Comparison of ENCODE assay signal across 17 cellular contexts in genomic region chr1:30840904-30841598, GRCh38.
DNase-seq lines count a peak whose midpoint lies in the region; ATAC-seq and TF ChIP-seq lines count a peak whose summit lies in the region.
"Had no signal": no experiment of that assay in that cellular context is flagged by ENCODE, and none has a peak within 500 bp of the region (broad histone marks: within the 10 kb centered on the region; RNA-seq: fewer than 3 reads in every experiment).

No MANE protein-coding gene starts in this region.

- no peak overlapping the region for H2BK12ac ChIP-seq in neuronal stem cell (ENCODE audit: low read length)

- no peak overlapping the region for H3K9ac ChIP-seq in neuronal stem cell (ENCODE audit: low read depth, low read length, poor library complexity)

- peaks cover 11% of the 10 kb centered on the region for H3K4me1 Mint-ChIP-seq in HFFc6 (ENCODE audit: low read depth)
- no peaks in the 10 kb centered on the region for H3K4me1 Mint-ChIP-seq in activated naive CD8-positive, alpha-beta T cell treated with anti-CD3 and anti-CD28 coated beads for 36 hours
- H3K4me1 Mint-ChIP-seq: activated CD8-positive, alpha-beta memory T cell treated with anti-CD3 and anti-CD28 coated beads, Interleukin-2, amount 10 ng/mL, durations not matched to agents 7 days and 5 days had no signal

- H3K4me2 ChIP-seq in neuronal stem cell (ENCODE audit: insufficient read depth, low read length, poor library complexity, severe bottlenecking), result no peak overlapping the region
- H3K4me2 ChIP-seq: PC-9 had no signal

- H3K4me3 Mint-ChIP-seq in HFFc6, result no peak overlapping the region
- no peak overlapping the region for H3K4me3 Mint-ChIP-seq in activated naive CD8-positive, alpha-beta T cell treated with anti-CD3 and anti-CD28 coated beads for 36 hours
- H3K4me3 Mint-ChIP-seq: activated CD8-positive, alpha-beta memory T cell treated with anti-CD3 and anti-CD28 coated beads, Interleukin-2, amount 10 ng/mL, durations not matched to agents 7 days and 5 days had no signal

- no peak overlapping the region for H2BK120ac ChIP-seq in neuronal stem cell (ENCODE audit: low read depth, low read length)

- no peaks in the 10 kb centered on the region for H3K79me1 ChIP-seq in neuronal stem cell (ENCODE audit: low read depth, low read length)

- no peak overlapping the region for H3K14ac ChIP-seq in neuronal stem cell (ENCODE audit: low read length)

- ATAC-seq in heart left ventricle, result peak; percentile 57 to 76 (median 71)
- ATAC-seq: activated CD8-positive, alpha-beta memory T cell treated with anti-CD3 and anti-CD28 coated beads, Interleukin-2, amount 10 ng/mL, durations not matched to agents 7 days and 5 days; stimulated activated naive CD8-positive, alpha-beta T cell treated with anti-CD3 and anti-CD28 coated beads, Interleukin-15, Interleukin-2, amounts not matched to agents 100 U/mL and 50 U/mL, for 24 hours had no signal

- no peaks in the 10 kb centered on the region for H3K36me3 Mint-ChIP-seq in HFFc6 (ENCODE audit: low read depth)
- H3K36me3 Mint-ChIP-seq in activated naive CD8-positive, alpha-beta T cell treated with anti-CD3 and anti-CD28 coated beads for 36 hours, result no peaks in the 10 kb centered on the region
- H3K36me3 Mint-ChIP-seq: activated CD8-positive, alpha-beta memory T cell treated with anti-CD3 and anti-CD28 coated beads, Interleukin-2, amount 10 ng/mL, durations not matched to agents 7 days and 5 days had no signal

- peak overlapping the region; percentile 22 for H2AK5ac ChIP-seq in neuronal stem cell (ENCODE audit: low read depth, low read length)

- no peak overlapping the region for H3K4ac ChIP-seq in neuronal stem cell (ENCODE audit: low read length)

- H3K27ac Mint-ChIP-seq in HFFc6, result no peak overlapping the region
- H3K27ac Mint-ChIP-seq in activated naive CD8-positive, alpha-beta T cell treated with anti-CD3 and anti-CD28 coated beads for 36 hours, result no peak overlapping the region
- H3K27ac Mint-ChIP-seq: activated CD8-positive, alpha-beta memory T cell treated with anti-CD3 and anti-CD28 coated beads, Interleukin-2, amount 10 ng/mL, durations not matched to agents 7 days and 5 days; progenitor cell of endocrine pancreas had no signal

- WGBS in heart left ventricle, 4 donors, result 37 to 42% (median 40%) methylated on average over 9 to 10 of the region's 10 CpGs
- no CpG with 5 or more reads among the region's 10 CpGs for WGBS in neuronal stem cell (ENCODE audit: extremely low coverage in 2 of 2, insufficient read length in 2 of 2, insufficient replicate concordance in 1 of 2), 2 donors

- H3K4me1 ChIP-seq in HEK293 (ENCODE audit: control insufficient read depth, insufficient read depth, low read length), result no peaks in the 10 kb centered on the region
- peaks cover 0 to 19% (median 12%) of the 10 kb centered on the region in 12 donors for H3K4me1 ChIP-seq in heart left ventricle
- H3K4me1 ChIP-seq in neuronal stem cell (ENCODE audit: control insufficient read depth in 2 of 2, insufficient read depth in 1 of 2, low read depth in 1 of 2, low read length in 2 of 2), result peaks cover 27 to 43% of the 10 kb centered on the region in 2 donors

- DNase-seq in SHP77 treated with DMSO at 0.1 percent for 48 hours (lab: John Stamatoyannopoulos, UW), result peak; percentile 37
- peak; percentile 23 to 75 (median 58) for DNase-seq in heart left ventricle
- peak; percentile 30 for DNase-seq in neuronal stem cell (ENCODE audit: low spot score)
- DNase-seq in HFFc6, result no peak
- no peak for DNase-seq in NCI-H1694 (lab: John Stamatoyannopoulos, UW)
- DNase-seq in activated naive CD8-positive, alpha-beta T cell treated with anti-CD3 and anti-CD28 coated beads for 36 hours, result no peak
- no peak for DNase-seq in NK-92 treated with Interleukin-12 subunit alpha and Interleukin-12 subunit beta, amount 100 ng/mL, for 24 hours (lab: John Stamatoyannopoulos, UW)
- DNase-seq: activated CD8-positive, alpha-beta memory T cell treated with anti-CD3 and anti-CD28 coated beads, Interleukin-2, amount 10 ng/mL, durations not matched to agents 7 days and 5 days; C1 segment of cervical spinal cord; mammary epithelial cell; NCI-H1436; stimulated activated CD4-positive, alpha-beta T cell treated with anti-CD3 and anti-CD28 coated beads, Interleukin-4, amount 100 ng/mL, for 4 hours; stimulated activated naive CD8-positive, alpha-beta T cell treated with anti-CD3 and anti-CD28 coated beads, Interleukin-15, Interleukin-2, amounts not matched to agents 100 U/mL and 50 U/mL, for 24 hours; T-helper 9 cell had no signal

- H3K27me3 ChIP-seq in heart left ventricle, result peaks cover 0 to 51% (median 0%) of the 10 kb centered on the region in 9 donors
- H3K27me3 ChIP-seq in neuronal stem cell (ENCODE audit: control insufficient read depth in 3 of 3, insufficient read depth in 3 of 3, low read depth in 1 of 3, low read length in 3 of 3), result no peaks in the 10 kb centered on the region

- no peak overlapping the region for H3K4me3 ChIP-seq in HEK293 (ENCODE audit: low read depth, low read length)
- no peak overlapping the region for H3K4me3 ChIP-seq in heart left ventricle
- H3K4me3 ChIP-seq in neuronal stem cell (ENCODE audit: low read length in 2 of 2), result no peak overlapping the region
- H3K4me3 ChIP-seq: PC-9 had no signal

- POLR2A ChIA-PET in HEK293 (lab: Yijun Ruan, JAX), result no interaction called here

- CTCF ChIA-PET in HEK293 (lab: Yijun Ruan, JAX), result interaction anchor here (0.5 kb wide), 1 partner anchor 61 kb away, joined by 5 read pairs; no protein-coding TSS in a partner anchor

- no peak overlapping the region for H4K91ac ChIP-seq in neuronal stem cell (ENCODE audit: low read depth, low read length, poor library complexity)

- TF ChIP-seq CTCF in HEK293 (tag by site-specific recombination; IDR thresholded peaks at IDR 0.05) (no peak), heart left ventricle (IDR thresholded peaks at IDR 0.05) (no peak), HFFc6 (IDR thresholded peaks at IDR 0.05) (no peak)

- no peaks in the 10 kb centered on the region for H3K9me3 Mint-ChIP-seq in HFFc6
- no peaks in the 10 kb centered on the region for H3K9me3 Mint-ChIP-seq in activated naive CD8-positive, alpha-beta T cell treated with anti-CD3 and anti-CD28 coated beads for 36 hours

- H2BK5ac ChIP-seq in neuronal stem cell (ENCODE audit: low read length), result no peak overlapping the region

- TF ChIP-seq POLR2A in heart left ventricle (IDR thresholded peaks at IDR 0.05), result no peak

- no peak overlapping the region for H4K8ac ChIP-seq in neuronal stem cell (ENCODE audit: low read depth, low read length)

- H2BK15ac ChIP-seq in neuronal stem cell (ENCODE audit: low read length), result no peak overlapping the region

- peak overlapping the region; percentile 29 for H3K18ac ChIP-seq in neuronal stem cell (ENCODE audit: low read length)

- H3K27me3 Mint-ChIP-seq in HFFc6 (ENCODE audit: insufficient read depth), result peaks cover 53% of the 10 kb centered on the region
- peaks cover 36% of the 10 kb centered on the region for H3K27me3 Mint-ChIP-seq in activated naive CD8-positive, alpha-beta T cell treated with anti-CD3 and anti-CD28 coated beads for 36 hours

- H3K9me3 ChIP-seq in HEK293 (ENCODE audit: control insufficient read depth, insufficient read depth, low read depth, low read length), result no peaks in the 10 kb centered on the region
- no peaks in the 10 kb centered on the region for H3K9me3 ChIP-seq in heart left ventricle
- no peaks in the 10 kb centered on the region for H3K9me3 ChIP-seq in neuronal stem cell (replicated peaks in 1 of 2; ENCODE audit: control insufficient read depth in 2 of 2, insufficient read depth in 1 of 2, low read depth in 1 of 2, low read length in 2 of 2)

- H3K27ac ChIP-seq in HEK293 (ENCODE audit: extremely low read depth, low read depth, low read length) (no peak overlapping the region), heart left ventricle (no peak overlapping the region), neuronal stem cell (replicated peaks; ENCODE audit: low read length) (peak overlapping the region; percentile 38)
- H3K27ac ChIP-seq: PC-9 had no signal

- no peak overlapping the region for H3K23ac ChIP-seq in neuronal stem cell (ENCODE audit: low read depth, low read length, poor library complexity)

- H3K36me3 ChIP-seq in HEK293 (ENCODE audit: control insufficient read depth in 2 of 2, insufficient read depth in 1 of 2, low read length in 2 of 2), result no peaks in the 10 kb centered on the region
- H3K36me3 ChIP-seq in heart left ventricle, result no peaks in the 10 kb centered on the region
- H3K36me3 ChIP-seq in neuronal stem cell (replicated peaks in 1 of 2; ENCODE audit: control insufficient read depth in 2 of 2, insufficient read depth in 2 of 2, low read length in 2 of 2), result no peaks in the 10 kb centered on the region

- H2AFZ ChIP-seq in neuronal stem cell (ENCODE audit: low read length), result peak overlapping the region; percentile 70
- H2AFZ ChIP-seq: PC-9 had no signal

- intact Hi-C loops in heart left ventricle (cut with DNase I), result loop anchor here in 2 of 10 donors (10.0 kb wide), 1 partner anchor 64 kb away; the partner anchor contains the start of gene SDC3 (in 2 of the 2)

TF ChIP-seq in HEK293, 187 proteins besides CTCF, POLR2A, EP300 and RAD21:
- TF ChIP-seq ZNF530 (tag by site-specific recombination; IDR thresholded peaks at IDR 0.05; ENCODE audit: low read depth) (no peak), SCRT2 (tag by site-specific recombination; IDR thresholded peaks at IDR 0.05) (0 out of 2 replicates have a peak, but pooled peaks have one; percentile 17)

Comparison
In these comparisons a context has a peak if more than half of its experiments do, and no peak if none do; other contexts are left out.
1. DNase-seq: peak in SHP77 treated with DMSO at 0.1 percent for 48 hours (single experiment), heart left ventricle (5 of 5) and neuronal stem cell (single experiment); none in HFFc6 (single experiment), NCI-H1694 (single experiment), activated naive CD8-positive, alpha-beta T cell treated with anti-CD3 and anti-CD28 coated beads for 36 hours (single experiment) and NK-92 treated with Interleukin-12 subunit alpha and Interleukin-12 subunit beta, amount 100 ng/mL, for 24 hours (single experiment).